Comparison of ENCODE assay signal across 10 cellular contexts in the genomic region with DNA sequence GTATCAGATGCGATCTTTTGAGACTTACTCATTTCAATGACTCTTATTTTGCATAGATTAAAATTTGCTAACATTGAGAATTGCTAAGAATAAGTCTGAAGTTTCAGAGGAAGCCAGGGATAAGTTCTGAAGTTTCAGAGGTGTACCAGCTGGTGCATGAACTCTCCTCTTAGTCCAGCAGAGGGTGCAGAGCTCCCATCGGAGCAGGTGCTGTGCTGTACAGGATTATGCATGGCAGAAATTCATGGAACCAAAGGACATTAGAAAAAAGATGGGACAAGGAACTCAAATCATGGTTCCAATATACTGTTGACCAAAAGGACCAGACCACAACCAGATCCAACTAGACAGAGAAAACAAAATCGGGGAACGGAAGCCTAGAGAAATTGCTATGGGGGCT. TPM values are rescaled to one million over a fixed set of nuclear protein-coding genes. Genes with fewer than 3 reads are reported as not detected.
DNase-seq lines count a peak whose midpoint lies in the region; ATAC-seq and TF ChIP-seq lines count a peak whose summit lies in the region.
"Had no signal": no experiment of that assay in that cellular context is flagged by ENCODE, and none has a peak within 500 bp of the region (broad histone marks: within the 10 kb centered on the region; RNA-seq: fewer than 3 reads in every experiment).

No MANE protein-coding gene starts in this region.

- ATAC-seq in stimulated activated naive CD8-positive, alpha-beta T cell treated with anti-CD3 and anti-CD28 coated beads, Interleukin-15, amount 100 ng/mL, for 72 hours: peak; percentile 46
- ATAC-seq in GM21447 (IDR thresholded peaks at IDR 0.05; ENCODE audit: unreplicated experiment) (no peak), HG03097 (IDR thresholded peaks at IDR 0.05; ENCODE audit: low FRiP score, unreplicated experiment) (no peak)

- no peak for TF ChIP-seq POLR2A in NB4 (IDR thresholded peaks at IDR 0.05; ENCODE audit: extremely low read depth, insufficient read length)

- DNase-seq in NCI-H2081 (lab: John Stamatoyannopoulos, UW) (peak; percentile 37 to 40), NCI-H2081 treated with DMSO at 0.1 percent for 48 hours (lab: John Stamatoyannopoulos, UW) (no peak), NB4 (ENCODE audit: low read depth) (peak; percentile 40), cardiac fibroblast (ENCODE audit: low read depth in 2 of 2) (peak in 1 of 2 donors; percentile 38), posterior vena cava (ENCODE audit: low spot score) (no peak)
- no peak for DNase-seq in stimulated activated naive CD8-positive, alpha-beta T cell treated with anti-CD3 and anti-CD28 coated beads, Interleukin-15, amount 100 ng/mL, for 72 hours

- no peaks in the 10 kb centered on the region for H3K27me3 Mint-ChIP-seq in stimulated activated naive CD8-positive, alpha-beta T cell treated with anti-CD3 and anti-CD28 coated beads, Interleukin-15, amount 100 ng/mL, for 72 hours

- no peaks in the 10 kb centered on the region for H3K9me3 Mint-ChIP-seq in stimulated activated naive CD8-positive, alpha-beta T cell treated with anti-CD3 and anti-CD28 coated beads, Interleukin-15, amount 100 ng/mL, for 72 hours

- H3K4me1 Mint-ChIP-seq in stimulated activated naive CD8-positive, alpha-beta T cell treated with anti-CD3 and anti-CD28 coated beads, Interleukin-15, amount 100 ng/mL, for 72 hours: no peaks in the 10 kb centered on the region

- H3K27ac Mint-ChIP-seq in stimulated activated naive CD8-positive, alpha-beta T cell treated with anti-CD3 and anti-CD28 coated beads, Interleukin-15, amount 100 ng/mL, for 72 hours: no peak overlapping the region

- H3K4me3 ChIP-seq in NB4 (ENCODE audit: low read depth, low read length) (no peak overlapping the region), cardiac fibroblast (replicated peaks in 1 of 2; ENCODE audit: low read depth in 2 of 2, low read length in 2 of 2) (no peak overlapping the region)

- no peak overlapping the region for H3K4me3 Mint-ChIP-seq in stimulated activated naive CD8-positive, alpha-beta T cell treated with anti-CD3 and anti-CD28 coated beads, Interleukin-15, amount 100 ng/mL, for 72 hours

- intact Hi-C loops in posterior vena cava (cut with DNase I): no loop called here

- peak; percentile 52 for TF ChIP-seq CTCF in NB4 (IDR thresholded peaks at IDR 0.05; ENCODE audit: low read depth, low read length)
- TF ChIP-seq CTCF in cardiac fibroblast (IDR thresholded peaks at IDR 0.05; ENCODE audit: low read depth, low read length): peak; percentile 56

RNA-seq across cellular contexts. Expression of a gene that starts 41.9 kb away (rescaled TPM):
- under 1 TPM; 0.24 to 0.51 TPM for total RNA-seq in posterior vena cava
- total RNA-seq: NCI-H460, ureter had no signal

Comparison
In these comparisons a context has a peak if more than half of its experiments do, and no peak if none do; other contexts are left out.
1. DNase-seq: peak in NCI-H2081 (2 of 2) and NB4 (single experiment); none in NCI-H2081 treated with DMSO at 0.1 percent for 48 hours (single experiment), stimulated activated naive CD8-positive, alpha-beta T cell treated with anti-CD3 and anti-CD28 coated beads, Interleukin-15, amount 100 ng/mL, for 72 hours (0 of 2) and posterior vena cava (single experiment).